Comparison of ENCODE assay signal across 3 cellular contexts in the genomic region with DNA sequence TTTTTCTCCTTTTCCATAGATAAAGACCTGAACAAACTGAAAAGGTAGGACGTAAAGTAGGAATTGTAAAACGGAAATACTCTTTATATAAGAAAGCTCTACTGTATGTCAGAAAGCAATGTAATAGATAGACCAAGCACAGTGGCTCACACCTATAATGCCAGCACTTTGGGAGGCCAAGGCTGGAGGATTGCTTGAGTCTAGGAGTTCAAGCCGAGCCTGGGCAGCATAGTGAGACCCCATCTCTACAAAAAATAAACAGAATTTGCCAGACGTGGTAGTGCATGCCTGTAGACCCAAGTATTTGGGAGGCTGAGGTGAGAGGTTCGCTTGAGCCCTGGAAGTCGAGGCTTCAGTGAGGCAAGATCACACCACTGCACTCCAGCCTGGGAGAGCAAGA.
TF ChIP-seq lines count a peak whose summit lies in the region.

No MANE protein-coding gene starts in this region.

TF ChIP-seq in HEK293, 187 proteins besides CTCF, POLR2A, EP300 and RAD21:
- 0 out of 2 replicates have a peak, but pooled peaks have one; percentile 11 for TF ChIP-seq ZNF121 (tag by site-specific recombination; IDR thresholded peaks at IDR 0.05)
- no peak for TF ChIP-seq ZNF366 (tag by site-specific recombination; conservative IDR thresholded peaks at IDR 0.05)

TF ChIP-seq in WTC11, 78 proteins besides CTCF, POLR2A, EP300 and RAD21:
- TF ChIP-seq IRF1 (CRISPR knock-in tag; IDR thresholded peaks at IDR 0.05) (no peak), ZNF121 (CRISPR knock-in tag; IDR thresholded peaks at IDR 0.05) (peak; percentile 89)

TF ChIP-seq in endothelial cell of umbilical vein, 7 proteins besides CTCF, POLR2A, EP300 and RAD21:
- TF ChIP-seq JUN (IDR thresholded peaks at IDR 0.05; ENCODE audit: borderline replicate concordance, insufficient read depth, insufficient read length, low read depth) (no peak), FOS (IDR thresholded peaks at IDR 0.05; ENCODE audit: borderline replicate concordance, insufficient read depth, low read length) (no peak), MYC (IDR thresholded peaks at IDR 0.05; ENCODE audit: low read depth, low read length) (no peak), POLR2AphosphoS5 (IDR thresholded peaks at IDR 0.05; ENCODE audit: insufficient read depth, low read depth, low read length) (no peak), EZH2 (IDR thresholded peaks at IDR 0.05; ENCODE audit: borderline replicate concordance, low read depth, low read length, severe bottlenecking) (no peak), GATA2 (IDR thresholded peaks at IDR 0.05; ENCODE audit: insufficient read depth, insufficient read length, low read depth, low read length) (no peak), MAX (IDR thresholded peaks at IDR 0.05; ENCODE audit: insufficient read depth, insufficient read length) (no peak)
TF ChIP-seq in endothelial cell of umbilical vein: peak in this region for 0.
